In genomic region chr20:58536289-58536688, GRCh38 we compare ENCODE assay signal across 32 cellular contexts. TPM values are rescaled to one million over a fixed set of nuclear protein-coding genes. Genes with fewer than 3 reads are reported as not detected.
"Had no signal": no experiment of that assay in that cellular context is flagged by ENCODE, and none has a peak within 500 bp of the region (broad histone marks: within the 10 kb centered on the region; RNA-seq: fewer than 3 reads in every experiment).

No MANE protein-coding gene starts in this region.

- ATAC-seq: activated CD8-positive, alpha-beta T cell treated with anti-CD3 and anti-CD28 coated beads for 36 hours; activated naive CD4-positive, alpha-beta T cell treated with anti-CD3 and anti-CD28 coated beads, Interleukin-2, amount 50 U/mL, for 72 hours; body of pancreas had no signal

- H3K27me3 Mint-ChIP-seq: activated CD4-positive, alpha-beta T cell treated with anti-CD3 and anti-CD28 coated beads, Interleukin-2, amount 10 ng/mL, durations not matched to agents 24 days and 14 days; activated CD8-positive, alpha-beta T cell treated with anti-CD3 and anti-CD28 coated beads for 36 hours; activated naive CD8-positive, alpha-beta T cell treated with anti-CD3 and anti-CD28 coated beads for 36 hours had no signal

- H3K36me3 ChIP-seq: adrenal gland, brain microvascular endothelial cell, breast epithelium had no signal

- H3K4me1 ChIP-seq: adrenal gland, body of pancreas, breast epithelium had no signal

- H3K27ac ChIP-seq: adrenal gland, body of pancreas, brain microvascular endothelial cell, breast epithelium, VCaP had no signal

- H3K4me1 Mint-ChIP-seq: activated B cell treated with CpG ODN at 0.5 μM for 24 hours; activated CD4-positive, alpha-beta T cell treated with anti-CD3 and anti-CD28 coated beads, Interleukin-2, amount 10 ng/mL, durations not matched to agents 24 days and 14 days; activated naive CD8-positive, alpha-beta T cell treated with anti-CD3 and anti-CD28 coated beads for 36 hours had no signal

- H3K4me3 ChIP-seq: adrenal gland, body of pancreas, breast epithelium had no signal

- H3K27ac Mint-ChIP-seq: activated B cell treated with CpG ODN at 0.5 μM for 24 hours; activated CD4-positive, alpha-beta memory T cell treated with anti-CD3 and anti-CD28 coated beads for 36 hours; activated CD4-positive, alpha-beta T cell treated with anti-CD3 and anti-CD28 coated beads, Interleukin-2, amount 10 ng/mL, durations not matched to agents 24 days and 14 days; activated CD8-positive, alpha-beta T cell treated with anti-CD3 and anti-CD28 coated beads for 36 hours; activated naive CD4-positive, alpha-beta T cell treated with anti-CD3 and anti-CD28 coated beads for 36 hours; activated naive CD4-positive, alpha-beta T cell treated with anti-CD3 and anti-CD28 coated beads, Interleukin-2, amount 50 U/mL, for 72 hours; activated naive CD8-positive, alpha-beta T cell treated with anti-CD3 and anti-CD28 coated beads for 36 hours; activated T-cell treated with anti-CD3 and anti-CD28 coated beads, Interleukin-2, amount 50 U/mL, for 24 hours; T-helper 1 cell treated with Interleukin-12 subunit alpha and Interleukin-12 subunit beta and Interleukin-4 antibody, amounts not matched to agents 30 μg/mL and 1 μg/mL, for 36 hours; T-helper 2 cell treated with Interferon-gamma antibody and Interleukin-4, amounts not matched to agents 5 μg/mL and 100 μg/mL, for 36 hours had no signal

- H3K27me3 ChIP-seq: adrenal gland, body of pancreas, brain microvascular endothelial cell, breast epithelium had no signal

- DNase-seq: activated B cell treated with CpG ODN at 0.5 μM for 24 hours; activated CD4-positive, alpha-beta memory T cell treated with anti-CD3 and anti-CD28 coated beads for 36 hours; activated CD4-positive, alpha-beta T cell treated with anti-CD3 and anti-CD28 coated beads for 4 hours; activated CD4-positive, alpha-beta T cell treated with anti-CD3 and anti-CD28 coated beads, Interleukin-2, amount 10 ng/mL, durations not matched to agents 24 days and 14 days; activated CD4-positive, alpha-beta T cell treated with anti-CD3 and anti-CD28 coated beads, Interleukin-2, amount 50 U/mL, for 1 hour; activated CD4-positive, alpha-beta T cell treated with anti-CD3 and anti-CD28 coated beads, Interleukin-2, amount 50 U/mL, for 4 hours; activated CD4-positive, CD25-positive, alpha-beta regulatory T cell treated with anti-CD3 and anti-CD28 coated beads, Interleukin-2, amount 50 U/mL, for 72 hours; activated CD8-positive, alpha-beta memory T cell treated with anti-CD3 and anti-CD28 coated beads, Interleukin-2, amount 50 U/mL, for 4 hours; activated CD8-positive, alpha-beta T cell treated with anti-CD3 and anti-CD28 coated beads for 36 hours; activated effector memory CD4-positive, alpha-beta T cell treated with anti-CD3 and anti-CD28 coated beads, Interleukin-2, amount 50 U/mL, for 16 hours; activated gamma-delta T cell treated with Interleukin-2 at 50 U/mL for 16 hours; activated naive CD4-positive, alpha-beta T cell; activated naive CD4-positive, alpha-beta T cell treated with anti-CD3 and anti-CD28 coated beads for 36 hours; activated naive CD4-positive, alpha-beta T cell treated with anti-CD3 and anti-CD28 coated beads, Interleukin-2, amount 50 U/mL, for 16 hours; activated naive CD8-positive, alpha-beta T cell treated with anti-CD3 and anti-CD28 coated beads for 36 hours; activated T-cell treated with anti-CD3 and anti-CD28 coated beads, Interleukin-2, amount 50 U/mL, for 24 hours; activated T-cell treated with anti-CD3 and anti-CD28 coated beads, Interleukin-2, amount 50 U/mL, for 48 hours; amniotic stem cell; aorta; body of pancreas; brain microvascular endothelial cell; central memory CD4-positive, alpha-beta T cell; T-helper 1 cell; T-helper 2 cell; T-helper 9 cell had no signal

- H3K4me3 Mint-ChIP-seq: activated B cell treated with CpG ODN at 0.5 μM for 24 hours; activated CD4-positive, alpha-beta memory T cell treated with anti-CD3 and anti-CD28 coated beads for 36 hours; activated CD4-positive, alpha-beta T cell treated with anti-CD3 and anti-CD28 coated beads, Interleukin-2, amount 10 ng/mL, durations not matched to agents 24 days and 14 days; activated CD8-positive, alpha-beta T cell treated with anti-CD3 and anti-CD28 coated beads for 36 hours; activated naive CD4-positive, alpha-beta T cell treated with anti-CD3 and anti-CD28 coated beads for 36 hours; activated naive CD8-positive, alpha-beta T cell treated with anti-CD3 and anti-CD28 coated beads for 36 hours; activated T-cell treated with anti-CD3 and anti-CD28 coated beads, Interleukin-2, amount 50 U/mL, for 24 hours; T-helper 1 cell treated with Interleukin-12 subunit alpha and Interleukin-12 subunit beta and Interleukin-4 antibody, amounts not matched to agents 30 μg/mL and 1 μg/mL, for 36 hours; T-helper 2 cell treated with Interferon-gamma antibody and Interleukin-4, amounts not matched to agents 5 μg/mL and 100 μg/mL, for 36 hours had no signal

RNA-seq across cellular contexts. Expression of gene APCDD1L, which starts 21.1 kb away (rescaled TPM):
- total RNA-seq: activated B cell treated with CpG ODN at 0.5 μM for 24 hours; activated CD4-positive, alpha-beta memory T cell treated with anti-CD3 and anti-CD28 coated beads for 36 hours; activated CD4-positive, alpha-beta T cell treated with anti-CD3 and anti-CD28 coated beads, Interleukin-2, amount 10 ng/mL, durations not matched to agents 24 days and 14 days; activated CD8-positive, alpha-beta memory T cell treated with anti-CD3 and anti-CD28 coated beads for 36 hours; activated CD8-positive, alpha-beta T cell treated with anti-CD3 and anti-CD28 coated beads for 36 hours; activated naive CD4-positive, alpha-beta T cell treated with anti-CD3 and anti-CD28 coated beads for 36 hours; activated naive CD4-positive, alpha-beta T cell treated with anti-CD3 and anti-CD28 coated beads, Interleukin-2, amount 50 U/mL, for 72 hours; activated naive CD8-positive, alpha-beta T cell treated with anti-CD3 and anti-CD28 coated beads for 36 hours had no signal
